In the genomic region with DNA sequence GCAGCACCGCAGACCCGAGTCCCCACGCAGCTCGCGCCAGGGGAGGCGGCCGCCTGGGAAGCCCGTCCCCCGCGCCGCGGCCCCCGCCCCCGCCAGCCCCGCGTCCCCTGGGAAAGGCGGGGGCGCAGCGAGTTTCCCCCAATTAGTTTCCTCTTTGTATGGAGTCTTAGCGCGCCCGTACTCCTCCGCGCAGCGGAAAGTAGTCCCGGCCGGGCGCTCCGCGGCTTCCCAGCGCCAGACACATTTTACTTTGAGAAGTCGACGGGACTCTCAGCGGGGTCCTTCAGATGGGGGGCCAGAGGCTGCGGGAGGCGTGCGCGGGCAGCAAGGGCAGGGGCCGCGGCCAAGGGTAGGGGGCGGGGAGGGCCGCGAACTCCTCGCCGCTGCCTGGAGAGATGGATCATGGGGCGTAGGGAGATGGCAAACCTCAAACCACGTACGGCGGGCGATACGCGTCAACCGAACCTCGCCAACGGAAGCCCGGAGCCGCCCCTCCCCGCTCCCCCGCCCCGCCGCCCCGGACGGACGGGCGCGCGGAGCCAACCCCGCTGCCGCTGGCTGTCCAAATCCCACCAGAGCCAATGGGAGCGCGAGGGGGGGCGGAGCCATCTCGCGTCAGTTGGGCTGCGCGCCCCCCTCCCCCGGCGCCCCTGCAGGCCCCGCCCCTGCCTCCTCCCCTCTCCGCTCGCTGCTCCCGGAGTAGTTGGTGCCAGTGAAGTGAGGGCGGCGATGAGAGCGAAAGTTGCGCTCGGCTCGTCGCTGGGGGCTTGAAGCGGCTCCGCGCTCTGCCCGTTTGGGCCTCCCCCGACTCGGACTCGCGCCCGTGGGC, we compare ENCODE assay signal across 1 cellular context.
TF ChIP-seq lines count a peak whose summit lies in the region.

A gene (plus strand): TSS at position 706 of the 829 bp plus-strand sequence. CDS start 238 bp downstream, outside the sequence.

TF ChIP-seq in K562, 482 proteins besides CTCF, POLR2A, EP300 and RAD21 (continued from another document and continues in another):
- TF ChIP-seq ELF4 (CRISPR knock-in tag; IDR thresholded peaks at IDR 0.05) (no peak), ZKSCAN3 (CRISPR knock-in tag; IDR thresholded peaks at IDR 0.05) (no peak), EGR1 (conservative IDR thresholded peaks at IDR 0.05) (peak; percentile 80), BCOR (IDR thresholded peaks at IDR 0.05) (no peak), CBX3 (IDR thresholded peaks at IDR 0.05; ENCODE audit: borderline replicate concordance in 1 of 2, low read length in 2 of 2) (no peak), SOX6 (IDR thresholded peaks at IDR 0.05) (no peak), ZNF778 (CRISPR knock-in tag; IDR thresholded peaks at IDR 0.05) (no peak), SUPT5H (IDR thresholded peaks at IDR 0.05) (peak; percentile 69; the same call in 1 of the 2 replicates), CBFA2T3 (IDR thresholded peaks at IDR 0.05) (no peak), CBFA2T2 (conservative IDR thresholded peaks at IDR 0.05) (no peak), HSF4 (CRISPR knock-in tag; IDR thresholded peaks at IDR 0.05; ENCODE audit: borderline replicate concordance) (no peak), RCOR1 (IDR thresholded peaks at IDR 0.05; ENCODE audit: borderline replicate concordance in 1 of 2, low read depth in 2 of 2, low read length in 2 of 2) (no peak), XRCC5 (IDR thresholded peaks at IDR 0.05; ENCODE audit: low read depth, low read length) (no peak), KLF6 (CRISPR knock-in tag; IDR thresholded peaks at IDR 0.05; ENCODE audit: borderline replicate concordance) (no peak), MBD2 (IDR thresholded peaks at IDR 0.05; ENCODE audit: borderline replicate concordance, low read depth) (peak; percentile 53; the same call in 1 of the 2 replicates), PHF21A (IDR thresholded peaks at IDR 0.05; ENCODE audit: borderline replicate concordance, low read depth) (0 out of 2 replicates have a peak, but pooled peaks have one; percentile 26), ELF2 (CRISPR knock-in tag; IDR thresholded peaks at IDR 0.05) (peak; percentile 43; the same call in 1 of the 2 replicates), CXXC5 (CRISPR knock-in tag; IDR thresholded peaks at IDR 0.05) (peak; percentile 79), SMARCC2 (IDR thresholded peaks at IDR 0.05; ENCODE audit: low read depth) (no peak), KDM5B (IDR thresholded peaks at IDR 0.05; ENCODE audit: insufficient replicate concordance, low read depth, low read length) (peak; percentile 63), CTBP1 (IDR thresholded peaks at IDR 0.05; ENCODE audit: borderline replicate concordance) (peak; percentile 42), IFI16 (CRISPR knock-in tag; IDR thresholded peaks at IDR 0.05) (no peak), ZKSCAN8 (CRISPR knock-in tag; IDR thresholded peaks at IDR 0.05) (no peak), KLF16 (IDR thresholded peaks at IDR 0.05) (no peak), COPS2 (conservative IDR thresholded peaks at IDR 0.05) (no peak), NCOA4 (IDR thresholded peaks at IDR 0.05; ENCODE audit: partially characterized antibody) (no peak), NEUROD1 (IDR thresholded peaks at IDR 0.05; ENCODE audit: borderline replicate concordance, low read depth, low read length, partially characterized antibody) (no peak), KDM4B (IDR thresholded peaks at IDR 0.05; ENCODE audit: borderline replicate concordance in 2 of 2, low read depth in 1 of 2) (no peak; a peak in 1 of 4 replicates), ZNF311 (CRISPR knock-in tag; IDR thresholded peaks at IDR 0.05) (no peak), FOS (IDR thresholded peaks at IDR 0.05; ENCODE audit: extremely low read depth, insufficient read length) (peak; percentile 30), RBFOX2 (IDR thresholded peaks at IDR 0.05; ENCODE audit: low read depth, low read length) (peak; percentile 83), MEF2A (IDR thresholded peaks at IDR 0.05; ENCODE audit: control insufficient read depth, low read depth, low read length) (no peak), GABPB1 (CRISPR knock-in tag; IDR thresholded peaks at IDR 0.05) (peak; percentile 18; the same call in 1 of the 2 replicates)
- TF ChIP-seq, protein P1, sequence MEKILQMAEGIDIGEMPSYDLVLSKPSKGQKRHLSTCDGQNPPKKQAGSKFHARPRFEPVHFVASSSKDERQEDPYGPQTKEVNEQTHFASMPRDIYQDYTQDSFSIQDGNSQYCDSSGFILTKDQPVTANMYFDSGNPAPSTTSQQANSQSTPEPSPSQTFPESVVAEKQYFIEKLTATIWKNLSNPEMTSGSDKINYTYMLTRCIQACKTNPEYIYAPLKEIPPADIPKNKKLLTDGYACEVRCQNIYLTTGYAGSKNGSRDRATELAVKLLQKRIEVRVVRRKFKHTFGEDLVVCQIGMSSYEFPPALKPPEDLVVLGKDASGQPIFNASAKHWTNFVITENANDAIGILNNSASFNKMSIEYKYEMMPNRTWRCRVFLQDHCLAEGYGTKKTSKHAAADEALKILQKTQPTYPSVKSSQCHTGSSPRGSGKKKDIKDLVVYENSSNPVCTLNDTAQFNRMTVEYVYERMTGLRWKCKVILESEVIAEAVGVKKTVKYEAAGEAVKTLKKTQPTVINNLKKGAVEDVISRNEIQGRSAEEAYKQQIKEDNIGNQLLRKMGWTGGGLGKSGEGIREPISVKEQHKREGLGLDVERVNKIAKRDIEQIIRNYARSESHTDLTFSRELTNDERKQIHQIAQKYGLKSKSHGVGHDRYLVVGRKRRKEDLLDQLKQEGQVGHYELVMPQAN (IDR thresholded peaks at IDR 0.05; ENCODE audit: borderline replicate concordance) = no peak
- TF ChIP-seq, protein P2, sequence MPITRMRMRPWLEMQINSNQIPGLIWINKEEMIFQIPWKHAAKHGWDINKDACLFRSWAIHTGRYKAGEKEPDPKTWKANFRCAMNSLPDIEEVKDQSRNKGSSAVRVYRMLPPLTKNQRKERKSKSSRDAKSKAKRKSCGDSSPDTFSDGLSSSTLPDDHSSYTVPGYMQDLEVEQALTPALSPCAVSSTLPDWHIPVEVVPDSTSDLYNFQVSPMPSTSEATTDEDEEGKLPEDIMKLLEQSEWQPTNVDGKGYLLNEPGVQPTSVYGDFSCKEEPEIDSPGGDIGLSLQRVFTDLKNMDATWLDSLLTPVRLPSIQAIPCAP (CRISPR knock-in tag; IDR thresholded peaks at IDR 0.05; ENCODE audit: borderline replicate concordance) = no peak
- TF ChIP-seq, protein P3, sequence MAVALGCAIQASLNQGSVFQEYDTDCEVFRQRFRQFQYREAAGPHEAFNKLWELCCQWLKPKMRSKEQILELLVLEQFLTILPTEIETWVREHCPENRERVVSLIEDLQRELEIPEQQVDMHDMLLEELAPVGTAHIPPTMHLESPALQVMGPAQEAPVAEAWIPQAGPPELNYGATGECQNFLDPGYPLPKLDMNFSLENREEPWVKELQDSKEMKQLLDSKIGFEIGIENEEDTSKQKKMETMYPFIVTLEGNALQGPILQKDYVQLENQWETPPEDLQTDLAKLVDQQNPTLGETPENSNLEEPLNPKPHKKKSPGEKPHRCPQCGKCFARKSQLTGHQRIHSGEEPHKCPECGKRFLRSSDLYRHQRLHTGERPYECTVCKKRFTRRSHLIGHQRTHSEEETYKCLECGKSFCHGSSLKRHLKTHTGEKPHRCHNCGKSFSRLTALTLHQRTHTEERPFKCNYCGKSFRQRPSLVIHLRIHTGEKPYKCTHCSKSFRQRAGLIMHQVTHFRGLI (CRISPR knock-in tag; IDR thresholded peaks at IDR 0.05) = no peak
- TF ChIP-seq, protein P4, sequence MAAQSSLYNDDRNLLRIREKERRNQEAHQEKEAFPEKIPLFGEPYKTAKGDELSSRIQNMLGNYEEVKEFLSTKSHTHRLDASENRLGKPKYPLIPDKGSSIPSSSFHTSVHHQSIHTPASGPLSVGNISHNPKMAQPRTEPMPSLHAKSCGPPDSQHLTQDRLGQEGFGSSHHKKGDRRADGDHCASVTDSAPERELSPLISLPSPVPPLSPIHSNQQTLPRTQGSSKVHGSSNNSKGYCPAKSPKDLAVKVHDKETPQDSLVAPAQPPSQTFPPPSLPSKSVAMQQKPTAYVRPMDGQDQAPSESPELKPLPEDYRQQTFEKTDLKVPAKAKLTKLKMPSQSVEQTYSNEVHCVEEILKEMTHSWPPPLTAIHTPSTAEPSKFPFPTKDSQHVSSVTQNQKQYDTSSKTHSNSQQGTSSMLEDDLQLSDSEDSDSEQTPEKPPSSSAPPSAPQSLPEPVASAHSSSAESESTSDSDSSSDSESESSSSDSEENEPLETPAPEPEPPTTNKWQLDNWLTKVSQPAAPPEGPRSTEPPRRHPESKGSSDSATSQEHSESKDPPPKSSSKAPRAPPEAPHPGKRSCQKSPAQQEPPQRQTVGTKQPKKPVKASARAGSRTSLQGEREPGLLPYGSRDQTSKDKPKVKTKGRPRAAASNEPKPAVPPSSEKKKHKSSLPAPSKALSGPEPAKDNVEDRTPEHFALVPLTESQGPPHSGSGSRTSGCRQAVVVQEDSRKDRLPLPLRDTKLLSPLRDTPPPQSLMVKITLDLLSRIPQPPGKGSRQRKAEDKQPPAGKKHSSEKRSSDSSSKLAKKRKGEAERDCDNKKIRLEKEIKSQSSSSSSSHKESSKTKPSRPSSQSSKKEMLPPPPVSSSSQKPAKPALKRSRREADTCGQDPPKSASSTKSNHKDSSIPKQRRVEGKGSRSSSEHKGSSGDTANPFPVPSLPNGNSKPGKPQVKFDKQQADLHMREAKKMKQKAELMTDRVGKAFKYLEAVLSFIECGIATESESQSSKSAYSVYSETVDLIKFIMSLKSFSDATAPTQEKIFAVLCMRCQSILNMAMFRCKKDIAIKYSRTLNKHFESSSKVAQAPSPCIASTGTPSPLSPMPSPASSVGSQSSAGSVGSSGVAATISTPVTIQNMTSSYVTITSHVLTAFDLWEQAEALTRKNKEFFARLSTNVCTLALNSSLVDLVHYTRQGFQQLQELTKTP (IDR thresholded peaks at IDR 0.05; ENCODE audit: low read depth in 1 of 2, partially characterized antibody in 2 of 2) = peak in 1 of 2 experiments; percentile 46
- TF ChIP-seq, protein P5, sequence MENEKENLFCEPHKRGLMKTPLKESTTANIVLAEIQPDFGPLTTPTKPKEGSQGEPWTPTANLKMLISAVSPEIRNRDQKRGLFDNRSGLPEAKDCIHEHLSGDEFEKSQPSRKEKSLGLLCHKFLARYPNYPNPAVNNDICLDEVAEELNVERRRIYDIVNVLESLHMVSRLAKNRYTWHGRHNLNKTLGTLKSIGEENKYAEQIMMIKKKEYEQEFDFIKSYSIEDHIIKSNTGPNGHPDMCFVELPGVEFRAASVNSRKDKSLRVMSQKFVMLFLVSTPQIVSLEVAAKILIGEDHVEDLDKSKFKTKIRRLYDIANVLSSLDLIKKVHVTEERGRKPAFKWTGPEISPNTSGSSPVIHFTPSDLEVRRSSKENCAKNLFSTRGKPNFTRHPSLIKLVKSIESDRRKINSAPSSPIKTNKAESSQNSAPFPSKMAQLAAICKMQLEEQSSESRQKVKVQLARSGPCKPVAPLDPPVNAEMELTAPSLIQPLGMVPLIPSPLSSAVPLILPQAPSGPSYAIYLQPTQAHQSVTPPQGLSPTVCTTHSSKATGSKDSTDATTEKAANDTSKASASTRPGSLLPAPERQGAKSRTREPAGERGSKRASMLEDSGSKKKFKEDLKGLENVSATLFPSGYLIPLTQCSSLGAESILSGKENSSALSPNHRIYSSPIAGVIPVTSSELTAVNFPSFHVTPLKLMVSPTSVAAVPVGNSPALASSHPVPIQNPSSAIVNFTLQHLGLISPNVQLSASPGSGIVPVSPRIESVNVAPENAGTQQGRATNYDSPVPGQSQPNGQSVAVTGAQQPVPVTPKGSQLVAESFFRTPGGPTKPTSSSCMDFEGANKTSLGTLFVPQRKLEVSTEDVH (IDR thresholded peaks at IDR 0.05; ENCODE audit: low read depth, partially characterized antibody) = no peak
- TF ChIP-seq, protein P6, sequence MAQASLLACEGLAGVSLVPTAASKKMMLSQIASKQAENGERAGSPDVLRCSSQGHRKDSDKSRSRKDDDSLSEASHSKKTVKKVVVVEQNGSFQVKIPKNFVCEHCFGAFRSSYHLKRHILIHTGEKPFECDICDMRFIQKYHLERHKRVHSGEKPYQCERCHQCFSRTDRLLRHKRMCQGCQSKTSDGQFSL (CRISPR knock-in tag; IDR thresholded peaks at IDR 0.05) = no peak
- TF ChIP-seq, protein P6 (tag; IDR thresholded peaks at IDR 0.05) = no peak; a peak in 1 of 4 replicates
- TF ChIP-seq, protein P7, sequence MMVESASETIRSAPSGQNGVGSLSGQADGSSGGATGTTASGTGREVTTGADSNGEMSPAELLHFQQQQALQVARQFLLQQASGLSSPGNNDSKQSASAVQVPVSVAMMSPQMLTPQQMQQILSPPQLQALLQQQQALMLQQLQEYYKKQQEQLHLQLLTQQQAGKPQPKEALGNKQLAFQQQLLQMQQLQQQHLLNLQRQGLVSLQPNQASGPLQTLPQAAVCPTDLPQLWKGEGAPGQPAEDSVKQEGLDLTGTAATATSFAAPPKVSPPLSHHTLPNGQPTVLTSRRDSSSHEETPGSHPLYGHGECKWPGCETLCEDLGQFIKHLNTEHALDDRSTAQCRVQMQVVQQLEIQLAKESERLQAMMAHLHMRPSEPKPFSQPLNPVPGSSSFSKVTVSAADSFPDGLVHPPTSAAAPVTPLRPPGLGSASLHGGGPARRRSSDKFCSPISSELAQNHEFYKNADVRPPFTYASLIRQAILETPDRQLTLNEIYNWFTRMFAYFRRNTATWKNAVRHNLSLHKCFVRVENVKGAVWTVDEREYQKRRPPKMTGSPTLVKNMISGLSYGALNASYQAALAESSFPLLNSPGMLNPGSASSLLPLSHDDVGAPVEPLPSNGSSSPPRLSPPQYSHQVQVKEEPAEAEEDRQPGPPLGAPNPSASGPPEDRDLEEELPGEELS (CRISPR knock-in tag; IDR thresholded peaks at IDR 0.05; ENCODE audit: borderline replicate concordance) = no peak
- TF ChIP-seq, protein P8, sequence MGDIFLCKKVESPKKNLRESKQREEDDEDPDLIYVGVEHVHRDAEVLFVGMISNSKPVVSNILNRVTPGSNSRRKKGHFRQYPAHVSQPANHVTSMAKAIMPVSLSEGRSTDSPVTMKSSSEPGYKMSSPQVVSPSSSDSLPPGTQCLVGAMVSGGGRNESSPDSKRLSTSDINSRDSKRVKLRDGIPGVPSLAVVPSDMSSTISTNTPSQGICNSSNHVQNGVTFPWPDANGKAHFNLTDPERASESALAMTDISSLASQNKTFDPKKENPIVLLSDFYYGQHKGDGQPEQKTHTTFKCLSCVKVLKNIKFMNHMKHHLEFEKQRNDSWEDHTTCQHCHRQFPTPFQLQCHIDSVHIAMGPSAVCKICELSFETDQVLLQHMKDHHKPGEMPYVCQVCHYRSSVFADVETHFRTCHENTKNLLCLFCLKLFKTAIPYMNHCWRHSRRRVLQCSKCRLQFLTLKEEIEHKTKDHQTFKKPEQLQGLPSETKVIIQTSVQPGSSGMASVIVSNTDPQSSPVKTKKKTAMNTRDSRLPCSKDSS (IDR thresholded peaks at IDR 0.05; ENCODE audit: low read depth, partially characterized antibody) = no peak
